1 cellular context compared by ENCODE assay signal in genomic region chr14:23551266-23552028, GRCh38.
A peak's percentile ranks its signal among the peaks of the same experiment; 100 is the strongest.
TF ChIP-seq lines count a peak whose summit lies in the region.

ZFHX2 (minus strand) TSS chr14:23551765; CDS start chr14:23535325, 16,440 bp downstream.

TF ChIP-seq in HepG2, 621 proteins besides CTCF, POLR2A, EP300 and RAD21 (continued from another document and continues in another):
- peak; percentile 90 for TF ChIP-seq DZIP1 (CRISPR knock-in tag; IDR thresholded peaks at IDR 0.05)
- TF ChIP-seq TARDBP (CRISPR knock-in tag; IDR thresholded peaks at IDR 0.05) = peak; percentile 84
- TF ChIP-seq ATF7-NPFF (CRISPR knock-in tag; IDR thresholded peaks at IDR 0.05; ENCODE audit: low read depth) = peak; percentile 87
- TF ChIP-seq NRL (CRISPR knock-in tag; IDR thresholded peaks at IDR 0.05; ENCODE audit: borderline replicate concordance) = peak; percentile 93
- TF ChIP-seq MAFG (CRISPR knock-in tag; IDR thresholded peaks at IDR 0.05) = no peak; the same call in 1 of the 2 replicates
- TF ChIP-seq HOXA9 (CRISPR knock-in tag; IDR thresholded peaks at IDR 0.05; ENCODE audit: borderline replicate concordance) = no peak; the same call in 1 of the 2 replicates
- TF ChIP-seq EED (CRISPR knock-in tag; IDR thresholded peaks at IDR 0.05) = peak; percentile 88
- peak; percentile 98 for TF ChIP-seq XRCC5 (optimal IDR thresholded peaks at IDR 0.05; ENCODE audit: low read length)
- TF ChIP-seq ZXDC (CRISPR knock-in tag; IDR thresholded peaks at IDR 0.05) = 0 out of 2 replicates have a peak, but pooled peaks have one; percentile 51
- TF ChIP-seq ZUFSP (CRISPR knock-in tag; IDR thresholded peaks at IDR 0.05; ENCODE audit: borderline replicate concordance) = no peak
- TF ChIP-seq SAFB2 (CRISPR knock-in tag; IDR thresholded peaks at IDR 0.05; ENCODE audit: borderline replicate concordance, low read depth) = peak; percentile 90; the same call in 1 of the 2 replicates
- no peak for TF ChIP-seq DNMT3B (CRISPR knock-in tag; conservative IDR thresholded peaks at IDR 0.05)
- TF ChIP-seq ZNF720 (CRISPR knock-in tag; IDR thresholded peaks at IDR 0.05) = 0 out of 2 replicates have a peak, but pooled peaks have one; percentile 42
- peak; percentile 89 for TF ChIP-seq KAT7 (CRISPR knock-in tag; IDR thresholded peaks at IDR 0.05; ENCODE audit: borderline replicate concordance)
- TF ChIP-seq HDAC6 (IDR thresholded peaks at IDR 0.05; ENCODE audit: low read depth, low read length) = no peak
- peak; percentile 88 for TF ChIP-seq ZNF687 (CRISPR knock-in tag; IDR thresholded peaks at IDR 0.05)
- TF ChIP-seq TIGD3 (CRISPR knock-in tag; IDR thresholded peaks at IDR 0.05; ENCODE audit: borderline replicate concordance) = peak; percentile 73; the same call in 1 of the 2 replicates
- TF ChIP-seq ETS1 (CRISPR knock-in tag; IDR thresholded peaks at IDR 0.05) = no peak
- peak; percentile 91 for TF ChIP-seq ZGPAT (CRISPR knock-in tag; IDR thresholded peaks at IDR 0.05)
- 0 out of 2 replicates have a peak, but pooled peaks have one; percentile 65 for TF ChIP-seq ZNF264 (CRISPR knock-in tag; IDR thresholded peaks at IDR 0.05)
- TF ChIP-seq MYPOP (CRISPR knock-in tag; IDR thresholded peaks at IDR 0.05) = no peak
- TF ChIP-seq PTBP1 (IDR thresholded peaks at IDR 0.05; ENCODE audit: low read depth, low read length, poor library complexity, severe bottlenecking) = peak; percentile 89
- TF ChIP-seq PRDM4 (CRISPR knock-in tag; IDR thresholded peaks at IDR 0.05; ENCODE audit: borderline replicate concordance) = 0 out of 2 replicates have a peak, but pooled peaks have one; percentile 52
- no peak for TF ChIP-seq NBN (conservative IDR thresholded peaks at IDR 0.05)
- TF ChIP-seq HOXA3 (CRISPR knock-in tag; IDR thresholded peaks at IDR 0.05) = peak; percentile 87
- TF ChIP-seq ZNF609 (CRISPR knock-in tag; IDR thresholded peaks at IDR 0.05; ENCODE audit: borderline replicate concordance) = no peak
- TF ChIP-seq ZSCAN12 (CRISPR knock-in tag; IDR thresholded peaks at IDR 0.05) = no peak
- TF ChIP-seq ZNF644 (CRISPR knock-in tag; IDR thresholded peaks at IDR 0.05; ENCODE audit: low read depth) = 0 out of 2 replicates have a peak, but pooled peaks have one; percentile 3
